Comparison of ENCODE assay signal across 1 cellular context in the genomic region with DNA sequence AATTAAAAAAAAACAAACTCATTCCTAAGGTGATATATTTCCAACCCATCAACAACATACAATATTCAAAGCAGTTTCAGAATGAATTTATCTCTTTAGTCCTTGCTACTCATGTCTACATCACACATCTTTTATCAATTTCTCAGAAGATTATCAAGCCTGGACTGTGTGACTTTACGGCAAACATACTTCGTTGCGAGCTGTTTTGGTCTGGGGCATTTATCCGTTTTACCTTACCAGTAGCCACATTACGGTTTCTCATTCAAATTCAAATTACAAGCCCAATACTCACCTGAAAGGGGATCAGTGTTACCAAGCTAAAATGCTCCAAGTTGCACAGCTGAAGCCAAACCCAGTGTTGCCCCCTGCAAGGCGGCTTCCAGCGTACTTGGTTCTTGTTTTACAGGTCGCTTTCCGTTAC.
TF ChIP-seq lines count a peak whose summit lies in the region.

No MANE protein-coding gene starts in this region.

TF ChIP-seq in GM12878, 131 proteins besides CTCF, POLR2A, EP300 and RAD21:
- TF ChIP-seq LARP7 (IDR thresholded peaks at IDR 0.05) (0 out of 2 replicates have a peak, but pooled peaks have one; percentile 19), PML (IDR thresholded peaks at IDR 0.05; ENCODE audit: low read length) (no peak), POLR2AphosphoS5 (IDR thresholded peaks at IDR 0.05; ENCODE audit: low read length) (peak; percentile 58), MTA3 (IDR thresholded peaks at IDR 0.05; ENCODE audit: borderline replicate concordance, low read length) (0 out of 2 replicates have a peak, but pooled peaks have one; percentile 28)
